Comparison of ENCODE assay signal across 10 cellular contexts in genomic region chr7:129401968-129402860, GRCh38. TPM values are rescaled to one million over a fixed set of nuclear protein-coding genes. Genes with fewer than 3 reads are reported as not detected.
DNase-seq lines count a peak whose midpoint lies in the region; ATAC-seq and TF ChIP-seq lines count a peak whose summit lies in the region.
"Had no signal": no experiment of that assay in that cellular context is flagged by ENCODE, and none has a peak within 500 bp of the region (broad histone marks: within the 10 kb centered on the region; RNA-seq: fewer than 3 reads in every experiment).

No MANE protein-coding gene starts in this region.

- H3K9ac ChIP-seq in Loucy (ENCODE audit: low read depth, low read length, poor library complexity, severe bottlenecking) = peak overlapping the region; percentile 6

- H3K27me3 ChIP-seq in right atrium auricular region (no peaks in the 10 kb centered on the region), Loucy (ENCODE audit: insufficient read depth, low read length, poor library complexity, severe bottlenecking) (no peaks in the 10 kb centered on the region)
- H3K27me3 ChIP-seq in CD4-positive, alpha-beta T cell (ENCODE audit: control insufficient read depth, insufficient read depth, low read length) = no peaks in the 10 kb centered on the region

- ATAC-seq in left ventricle myocardium superior = peak; percentile 56
- no peak for ATAC-seq in CD4-positive, alpha-beta T cell (ENCODE audit: poor library complexity)
- no peak for ATAC-seq in GM18519 (IDR thresholded peaks at IDR 0.05; ENCODE audit: low FRiP score, unreplicated experiment)

- no peaks in the 10 kb centered on the region for H3K79me2 ChIP-seq in Loucy (ENCODE audit: insufficient read depth, low read length)

- no peak for TF ChIP-seq CTCF in right atrium auricular region (IDR thresholded peaks at IDR 0.05)
- TF ChIP-seq CTCF in Loucy (conservative IDR thresholded peaks at IDR 0.05; ENCODE audit: low read length) = peak; percentile 52
- TF ChIP-seq CTCF in CD4-positive, alpha-beta T cell (IDR thresholded peaks at IDR 0.05) = no peak

- no peaks in the 10 kb centered on the region for H3K9me2 ChIP-seq in Loucy (replicated peaks; ENCODE audit: low read depth, low read length)

- DNase-seq in left ventricle myocardium superior (no peak), right atrium auricular region (ENCODE audit: low spot score) (no peak), caudate nucleus (lab: John Stamatoyannopoulos, UW) (peak in 29 of 61 donors; percentile 3 to 83 (median 28)), NCI-H187 treated with DMSO at 0.1 percent for 48 hours (lab: John Stamatoyannopoulos, UW) (no peak), superior temporal gyrus (ENCODE audit: extremely low spot score) (no peak)
- DNase-seq in CD4-positive, alpha-beta T cell = no peak
- DNase-seq: activated B cell treated with CpG ODN at 0.5 μM for 24 hours, occipital lobe had no signal

- H3K27me3 Mint-ChIP-seq in CD4-positive, alpha-beta T cell = no peaks in the 10 kb centered on the region
- H3K27me3 Mint-ChIP-seq: activated B cell treated with CpG ODN at 0.5 μM for 24 hours had no signal

- H3K36me3 Mint-ChIP-seq in CD4-positive, alpha-beta T cell (ENCODE audit: low read depth) = peaks cover 73% of the 10 kb centered on the region

- H3K4me3 ChIP-seq in right atrium auricular region = no peak overlapping the region
- no peak overlapping the region for H3K4me3 ChIP-seq in Loucy (ENCODE audit: low read length, poor library complexity, severe bottlenecking)

- no peaks in the 10 kb centered on the region for H3K36me3 ChIP-seq in right atrium auricular region
- 0 out of 2 replicates have a peak, but pooled peaks cover 3% of the 10 kb centered on the region for H3K36me3 ChIP-seq in Loucy (ENCODE audit: insufficient read depth, low read length)

- H3K4me1 Mint-ChIP-seq in CD4-positive, alpha-beta T cell (ENCODE audit: low read depth) = no peaks in the 10 kb centered on the region
- H3K4me1 Mint-ChIP-seq: activated B cell treated with CpG ODN at 0.5 μM for 24 hours had no signal

- peaks cover 0 to 16% of the 10 kb centered on the region in 2 donors for H3K4me1 ChIP-seq in right atrium auricular region
- H3K4me1 ChIP-seq in Loucy (ENCODE audit: insufficient read depth, low read length, poor library complexity, severe bottlenecking) = peaks cover 15% of the 10 kb centered on the region

- POLR2A ChIA-PET in CD4-positive, alpha-beta T cell (lab: Charles Lee) = interaction anchor here (0.7 kb wide), 1 partner anchor 13 kb away, joined by 3 read pairs; no protein-coding TSS in a partner anchor

- H3K4me3 Mint-ChIP-seq in CD4-positive, alpha-beta T cell = no peak overlapping the region
- H3K4me3 Mint-ChIP-seq: activated B cell treated with CpG ODN at 0.5 μM for 24 hours had no signal

- H3K9me3 Mint-ChIP-seq in CD4-positive, alpha-beta T cell = no peaks in the 10 kb centered on the region
- H3K9me3 Mint-ChIP-seq: activated B cell treated with CpG ODN at 0.5 μM for 24 hours had no signal

- CTCF ChIA-PET in CD4-positive, alpha-beta T cell (lab: Charles Lee) = interaction anchor here (1.5 kb wide), 1 partner anchor 35 kb away, joined by 3 read pairs; no protein-coding TSS in a partner anchor

- H3K27ac Mint-ChIP-seq in CD4-positive, alpha-beta T cell = no peak overlapping the region
- H3K27ac Mint-ChIP-seq: activated B cell treated with CpG ODN at 0.5 μM for 24 hours had no signal

- no peaks in the 10 kb centered on the region for H4K20me1 ChIP-seq in Loucy (ENCODE audit: insufficient read depth, low read length, poor library complexity, severe bottlenecking)

- intact Hi-C loops in left ventricle myocardium superior (cut with micrococcal nuclease) = no loop called here
- intact Hi-C loops in CD4-positive, alpha-beta T cell (cut with DNase I, micrococcal nuclease) = no loop called here

- H3K9me3 ChIP-seq in right atrium auricular region (no peaks in the 10 kb centered on the region), Loucy (ENCODE audit: insufficient read depth, low read depth, low read length) (no peaks in the 10 kb centered on the region)
- H3K9me3 ChIP-seq in CD4-positive, alpha-beta T cell (ENCODE audit: control insufficient read depth, low read length) = no peaks in the 10 kb centered on the region

- H3F3A ChIP-seq in Loucy (ENCODE audit: low read depth) = no peaks in the 10 kb centered on the region

- peak overlapping the region; percentile 28 for H3K4me2 ChIP-seq in Loucy (ENCODE audit: low read depth, low read length, poor library complexity, severe bottlenecking)

- H3K27ac ChIP-seq in right atrium auricular region (peak overlapping the region in 1 of 2 donors; percentile 56), caudate nucleus (ENCODE audit: low read depth, low read length) (peak overlapping the region; percentile 81)
- no peak overlapping the region for H3K27ac ChIP-seq in CD4-positive, alpha-beta T cell (ENCODE audit: low read depth, low read length)

- H2AFZ ChIP-seq in Loucy (ENCODE audit: low read length) = no peak overlapping the region

RNA-seq across cellular contexts. Expression of gene STRIP2, which starts 32.0 kb away (rescaled TPM):
- total RNA-seq in left ventricle myocardium superior = 23.3 TPM
- 10 to 100 TPM in 1 of 2 donors, 1 to 10 TPM in 1; 8.5 to 11.3 TPM for total RNA-seq in right atrium auricular region
- total RNA-seq in CD4-positive, alpha-beta T cell = under 1 TPM; 0.11 to 0.14 TPM

Comparison
In these comparisons a context has a peak if more than half of its experiments do, and no peak if none do; other contexts are left out.
1. RNA of gene STRIP2, which starts 32.0 kb away (total RNA-seq): 23.3 TPM in left ventricle myocardium superior (single experiment) and 8.5 to 11.3 TPM in right atrium auricular region; 0.11 to 0.14 TPM in CD4-positive, alpha-beta T cell; every median in the first group is over 4 times any median in the second.